ENCODE assay signal across 17 cellular contexts in the genomic region with DNA sequence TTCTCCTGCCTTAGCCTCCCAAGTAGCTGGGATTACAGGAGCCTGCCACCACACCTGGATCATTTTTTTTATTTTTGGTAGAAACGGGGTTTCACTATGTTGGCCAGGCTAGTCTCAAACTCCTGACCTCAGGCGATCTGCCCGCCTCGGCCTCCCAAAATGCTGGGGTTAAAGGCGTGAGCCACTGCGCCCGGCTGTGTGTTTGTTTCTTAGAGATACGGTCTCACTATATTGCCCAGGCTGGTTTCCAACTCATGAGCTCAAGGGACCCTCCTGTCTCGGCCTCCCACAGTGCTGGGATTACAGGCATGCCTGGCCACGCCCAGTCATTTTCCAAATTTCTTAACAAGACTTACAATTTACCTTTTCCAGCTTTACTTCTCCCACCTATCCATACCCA. TPM values are rescaled to one million over a fixed set of nuclear protein-coding genes. Genes with fewer than 3 reads are reported as not detected.
DNase-seq lines count a peak whose midpoint lies in the region; ATAC-seq, FAIRE-seq and TF ChIP-seq lines count a peak whose summit lies in the region.
"Had no signal": no experiment of that assay in that cellular context is flagged by ENCODE, and none has a peak within 500 bp of the region (broad histone marks: within the 10 kb centered on the region; RNA-seq: fewer than 3 reads in every experiment).

No MANE protein-coding gene starts in this region.

- POLR2A ChIA-PET in A549 (lab: Yijun Ruan, JAX) = interaction anchor here (1.4 kb wide), 1 partner anchor 65 kb away, joined by 10 read pairs; the partner anchor contains the start of gene GCFC2
- POLR2A ChIA-PET in naive thymus-derived CD4-positive, alpha-beta T cell (lab: Charles Lee) = interaction anchor here (2.3 kb wide), 1 partner anchor 65 kb away, joined by 12 read pairs; the partner anchor contains the start of gene GCFC2

- peaks cover 31% of the 10 kb centered on the region for H3K79me2 ChIP-seq in GM23248 (ENCODE audit: insufficient read depth)

- ATAC-seq in A549 = no peak
- ATAC-seq in activated naive CD8-positive, alpha-beta T cell treated with anti-CD3 and anti-CD28 coated beads, Interleukin-2, amount 50 U/mL, for 24 hours = no peak
- ATAC-seq in naive thymus-derived CD4-positive, alpha-beta T cell = no peak

- H3K27ac ChIP-seq in A549 = peak overlapping the region in 1 of 2 experiments; percentile 96; a peak in 3 of 6 replicates
- H3K27ac ChIP-seq in GM23248 = no peak overlapping the region
- H3K27ac ChIP-seq in naive thymus-derived CD4-positive, alpha-beta T cell (ENCODE audit: low read depth, low read length) = no peak overlapping the region

- H3K4me3 ChIP-seq in A549 (no peak overlapping the region), GM23248 (no peak overlapping the region)
- peak overlapping the region; percentile 92 for H3K4me3 ChIP-seq in naive thymus-derived CD4-positive, alpha-beta T cell (ENCODE audit: low read length)

- no peaks in the 10 kb centered on the region for H3K27me3 Mint-ChIP-seq in activated naive CD8-positive, alpha-beta T cell treated with anti-CD3 and anti-CD28 coated beads, Interleukin-2, amount 50 U/mL, for 24 hours
- H3K27me3 Mint-ChIP-seq in naive thymus-derived CD4-positive, alpha-beta T cell = no peaks in the 10 kb centered on the region
- H3K27me3 Mint-ChIP-seq: activated CD4-positive, alpha-beta T cell treated with anti-CD3 and anti-CD28 coated beads, Interleukin-2, amount 10 ng/mL, durations not matched to agents 7 days and 5 days had no signal

- peaks cover 10% of the 10 kb centered on the region; the same call in 1 of the 2 replicates for H3K36me3 ChIP-seq in GM23248 (ENCODE audit: low read depth)
- H3K36me3 ChIP-seq in naive thymus-derived CD4-positive, alpha-beta T cell (ENCODE audit: control insufficient read depth in 2 of 3, insufficient read depth in 3 of 3, low read length in 3 of 3) = peaks cover 0 to 16% (median 0%) of the 10 kb centered on the region in 3 experiments

- no peak for TF ChIP-seq RAD21 in A549 (conservative IDR thresholded peaks at IDR 0.05 in 1 of 2, IDR thresholded peaks at IDR 0.05 in 1 of 2)

- no peak for FAIRE-seq in A549 (lab: Jason Lieb, UNC)

- peak overlapping the region; percentile 90 for H3K27ac Mint-ChIP-seq in activated naive CD8-positive, alpha-beta T cell treated with anti-CD3 and anti-CD28 coated beads, Interleukin-2, amount 50 U/mL, for 24 hours
- peak overlapping the region in 2 of 9 donors; percentile 59 to 86 for H3K27ac Mint-ChIP-seq in naive thymus-derived CD4-positive, alpha-beta T cell

- H3K9me3 Mint-ChIP-seq in activated naive CD8-positive, alpha-beta T cell treated with anti-CD3 and anti-CD28 coated beads, Interleukin-2, amount 50 U/mL, for 24 hours = no peaks in the 10 kb centered on the region
- peaks cover 0 to 7% (median 0%) of the 10 kb centered on the region in 11 donors for H3K9me3 Mint-ChIP-seq in naive thymus-derived CD4-positive, alpha-beta T cell
- H3K9me3 Mint-ChIP-seq: activated CD4-positive, alpha-beta T cell treated with anti-CD3 and anti-CD28 coated beads, Interleukin-2, amount 10 ng/mL, durations not matched to agents 7 days and 5 days; activated T-cell treated with anti-CD3 and anti-CD28 coated beads, Interleukin-2, amount 50 U/mL, for 4 hours had no signal

- CTCF ChIA-PET in A549 (lab: Yijun Ruan, JAX) = interaction anchor here (1.0 to 2.0 kb wide), 8 partner anchors 10 to 35 kb away, joined by 3 to 8 read pairs (median 4); no protein-coding TSS in a partner anchor
- CTCF ChIA-PET in naive thymus-derived CD4-positive, alpha-beta T cell (lab: Charles Lee) = interaction anchor here (0.6 to 1.7 kb wide), 3 partner anchors 9 to 31 kb away, joined by 3 to 4 read pairs (median 4); no protein-coding TSS in a partner anchor

- peak overlapping the region; percentile 96 for H2AFZ ChIP-seq in GM23248

- no peak overlapping the region for H3K4me3 Mint-ChIP-seq in activated naive CD8-positive, alpha-beta T cell treated with anti-CD3 and anti-CD28 coated beads, Interleukin-2, amount 50 U/mL, for 24 hours
- H3K4me3 Mint-ChIP-seq in naive thymus-derived CD4-positive, alpha-beta T cell = peak overlapping the region in 3 of 10 donors; percentile 12 to 95 (median 93)

- TF ChIP-seq CTCF in A549 (IDR thresholded peaks at IDR 0.05) = no peak
- no peak for TF ChIP-seq CTCF in GM13976 (IDR thresholded peaks at IDR 0.05; ENCODE audit: borderline replicate concordance, control extremely low read depth, extremely low read depth, insufficient read depth, missing control alignments)

- peak overlapping the region; percentile 82; the same call in 1 of the 3 replicates for H3K4me2 ChIP-seq in A549
- H3K4me2 ChIP-seq in GM23248 (ENCODE audit: unreplicated experiment) = no peak overlapping the region

- H3K9ac ChIP-seq in GM23248 = no peak overlapping the region

- H3K9me2 ChIP-seq in GM23248 (ENCODE audit: insufficient read depth) = no peaks in the 10 kb centered on the region

- no peak for TF ChIP-seq POLR2A in A549 (IDR thresholded peaks at IDR 0.05; ENCODE audit: low read length)

- peaks cover 5% of the 10 kb centered on the region; the same call in 1 of the 2 replicates for H3F3A ChIP-seq in GM23248 (ENCODE audit: insufficient read depth)

- no peaks in the 10 kb centered on the region for H3K9me3 ChIP-seq in A549
- no peaks in the 10 kb centered on the region for H3K9me3 ChIP-seq in GM23248 (ENCODE audit: low read depth)
- H3K9me3 ChIP-seq in naive thymus-derived CD4-positive, alpha-beta T cell (ENCODE audit: control insufficient read depth in 2 of 3, low read length in 3 of 3) = no peaks in the 10 kb centered on the region
- H3K9me3 ChIP-seq: esophagus squamous epithelium, testis had no signal

- 87% methylated on average over 10 of the region's 10 CpGs for WGBS in A549 (ENCODE audit: missing lambda C conversion rate)
- 78 to 82% methylated on average over 10 of the region's 10 CpGs for WGBS in GM23248 (ENCODE audit: low coverage in 1 of 2, low lambda C conversion rate in 2 of 2, missing lambda C conversion rate in 2 of 2), 2 experiments

- no peaks in the 10 kb centered on the region for H4K20me1 ChIP-seq in GM23248 (ENCODE audit: insufficient read depth)

- peaks cover 32% of the 10 kb centered on the region for H3K4me1 Mint-ChIP-seq in activated naive CD8-positive, alpha-beta T cell treated with anti-CD3 and anti-CD28 coated beads, Interleukin-2, amount 50 U/mL, for 24 hours
- peaks cover 23 to 42% (median 38%) of the 10 kb centered on the region in 7 donors for H3K4me1 Mint-ChIP-seq in naive thymus-derived CD4-positive, alpha-beta T cell

- intact Hi-C loops in naive thymus-derived CD4-positive, alpha-beta T cell (cut with micrococcal nuclease) = loop anchor here (1.0 to 5.0 kb wide), 3 partner anchors 65 to 803 kb away; partner anchors contain the start of genes GCFC2 (in 2 of the 2) and POLE4 (in 1 of the 2)
- intact Hi-C loops in cardiac septum (cut with DNase I) = no loop called here

- H3K4me1 ChIP-seq in A549 (peaks cover 9% of the 10 kb centered on the region; the same call in 2 of the 3 replicates), GM23248 (ENCODE audit: insufficient read depth) (peaks cover 13% of the 10 kb centered on the region)
- H3K4me1 ChIP-seq in naive thymus-derived CD4-positive, alpha-beta T cell (ENCODE audit: control insufficient read depth in 2 of 2, insufficient read depth in 2 of 2, low read length in 2 of 2) = peaks cover 7 to 17% of the 10 kb centered on the region in 2 donors

- DNase-seq in A549 (ENCODE audit: low read depth in 1 of 2, low spot score in 1 of 2) (no peak), GM23248 (no peak), GM13976 (ENCODE audit: low spot score) (no peak), cardiac septum (ENCODE audit: low spot score) (no peak), mesenteric fat pad (ENCODE audit: low spot score) (no peak)
- DNase-seq in activated naive CD8-positive, alpha-beta T cell treated with anti-CD3 and anti-CD28 coated beads, Interleukin-2, amount 50 U/mL, for 24 hours = no peak
- no peak for DNase-seq in naive thymus-derived CD4-positive, alpha-beta T cell
- DNase-seq in activated CD4-positive, CD25-positive, alpha-beta regulatory T cell (lab: John Stamatoyannopoulos, UW) = no peak
- DNase-seq: activated CD4-positive, alpha-beta T cell treated with anti-CD3 and anti-CD28 coated beads, Interleukin-2, amount 10 ng/mL, durations not matched to agents 7 days and 5 days; activated T-cell treated with anti-CD3 and anti-CD28 coated beads, Interleukin-2, amount 50 U/mL, for 4 hours; amniotic stem cell; DMS 273 treated with DMSO at 0.1 percent for 48 hours; esophagus squamous epithelium; NCI-H1048; NCI-H2107; T-helper 9 cell; testis had no signal

- no peaks in the 10 kb centered on the region for H3K27me3 ChIP-seq in GM23248 (replicated peaks; ENCODE audit: insufficient read depth)
- H3K27me3 ChIP-seq in naive thymus-derived CD4-positive, alpha-beta T cell (ENCODE audit: control insufficient read depth in 2 of 2, insufficient read depth in 2 of 2, low read length in 2 of 2) = no peaks in the 10 kb centered on the region
- H3K27me3 ChIP-seq: esophagus squamous epithelium, testis had no signal

- TF ChIP-seq EP300 in A549 (IDR thresholded peaks at IDR 0.05) = no peak

- peaks cover 19% of the 10 kb centered on the region for H3K36me3 Mint-ChIP-seq in activated naive CD8-positive, alpha-beta T cell treated with anti-CD3 and anti-CD28 coated beads, Interleukin-2, amount 50 U/mL, for 24 hours (ENCODE audit: low read depth)
- peaks cover 4 to 19% (median 7%) of the 10 kb centered on the region in 5 donors for H3K36me3 Mint-ChIP-seq in naive thymus-derived CD4-positive, alpha-beta T cell

- in situ Hi-C loops in GM23248 (cut with MboI) = no loop called here
- in situ Hi-C loops in GM13976 (cut with MboI; ENCODE audit: low sequenced_read_pairs, unreplicated experiment) = no loop called here

TF ChIP-seq in A549, 52 proteins besides CTCF, POLR2A, EP300 and RAD21:
- no peak for TF ChIP-seq FOSB (CRISPR knock-in tag; IDR thresholded peaks at IDR 0.05)

RNA-seq across cellular contexts. Expression of gene MRPL19, which starts 0.9 kb away (rescaled TPM):
- 88.6 and 147 TPM in 2 replicates for polyA plus RNA-seq in A549 (2011; rRNA removed)
- 42.4 and 46.5 TPM in 2 replicates for polyA plus RNA-seq in A549 (2012; cell fraction: cytosol; rRNA removed)
- 20.8 and 21.5 TPM in 2 replicates for polyA plus RNA-seq in A549 (2012; cell fraction: nucleus; rRNA removed)
- polyA plus RNA-seq in A549 (2017; fragmentation: RNase III; extraction: RNeasy Plus Mini Kit Qiagen cat#74134 plus additional on column Dnase treatment) = 70.5 to 75.9 TPM (median 75.7 TPM) in 3 replicates
- 18.5 and 23.0 TPM in 2 replicates for polyA minus RNA-seq in A549 (2011; rRNA and poly(A)+ RNA removed)
- 48.7 and 52.2 TPM in 2 replicates for total RNA-seq in GM23248 (2014; rRNA removed; shearing (Covaris generic))
- polyA plus RNA-seq in GM23248 (2016; fragmentation: Nextera tagmentation; extraction: Ambion mirVana) = 55.2 and 57.1 TPM in 2 replicates
- total RNA-seq in naive thymus-derived CD4-positive, alpha-beta T cell = 10 to 100 TPM; 14.2 to 44.8 (median 25.3) TPM
- polyA plus RNA-seq in naive thymus-derived CD4-positive, alpha-beta T cell = 10 to 100 TPM; 33.3 to 33.6 TPM
- 46.9 TPM for total RNA-seq in cardiac septum
- total RNA-seq in mesenteric fat pad = 53.1 TPM
